In genomic region chr14:36507847-36508417, GRCh38 we compare ENCODE assay signal across 1 cellular context.
TF ChIP-seq lines count a peak whose summit lies in the region.

No MANE protein-coding gene starts in this region.

TF ChIP-seq in WTC11, 78 proteins besides CTCF, POLR2A, EP300 and RAD21 (continued from another document):
- no peak for TF ChIP-seq CDX4 (CRISPR knock-in tag; IDR thresholded peaks at IDR 0.05; ENCODE audit: borderline replicate concordance)
- TF ChIP-seq ERG (CRISPR knock-in tag; IDR thresholded peaks at IDR 0.05): no peak
